Comparison of ENCODE assay signal across 7 cellular contexts in genomic region chr15:31356097-31356496, GRCh38. TPM values are rescaled to one million over a fixed set of nuclear protein-coding genes. Genes with fewer than 3 reads are reported as not detected.
DNase-seq lines count a peak whose midpoint lies in the region; ATAC-seq, FAIRE-seq and TF ChIP-seq lines count a peak whose summit lies in the region.
"Not testable (repeated sequence)": the region's sequence is repeated elsewhere in the genome, so short reads cannot be mapped to it uniquely, and the experiment has no call there.

No MANE protein-coding gene starts in this region.

- H3K27ac Mint-ChIP-seq in T-cell (peak overlapping the region; percentile 96 to 98), natural killer cell (peak overlapping the region; percentile 88 to 96)
- H3K27ac Mint-ChIP-seq in activated T-cell treated with anti-CD3 and anti-CD28 coated beads, Interleukin-2, amount 50 U/mL, for 24 hours: peak overlapping the region; percentile 98
- peak overlapping the region; percentile 88 for H3K27ac Mint-ChIP-seq in activated naive CD8-positive, alpha-beta T cell treated with anti-CD3 and anti-CD28 coated beads, Interleukin-2, amount 50 U/mL, for 24 hours

- CTCF ChIA-PET in T-cell (lab: Charles Lee): interaction anchor here in 1 of 2 donors (1.3 to 2.4 kb wide), 2 partner anchors 10 to 11 kb away, joined by 5 to 12 read pairs; no protein-coding TSS in a partner anchor

- not testable (repeated sequence) for TF ChIP-seq POLR2A in GM12892 (IDR thresholded peaks at IDR 0.05; ENCODE audit: low read depth, low read length)

- peaks cover 35% of the 10 kb centered on the region for H3K36me3 Mint-ChIP-seq in T-cell
- peaks cover 72% of the 10 kb centered on the region for H3K36me3 Mint-ChIP-seq in activated T-cell treated with anti-CD3 and anti-CD28 coated beads, Interleukin-2, amount 50 U/mL, for 24 hours (ENCODE audit: low read depth)
- H3K36me3 Mint-ChIP-seq in activated naive CD8-positive, alpha-beta T cell treated with anti-CD3 and anti-CD28 coated beads, Interleukin-2, amount 50 U/mL, for 24 hours (ENCODE audit: low read depth): peaks cover 29% of the 10 kb centered on the region
- not testable (repeated sequence) for H3K36me3 Mint-ChIP-seq in natural killer cell

- POLR2A ChIA-PET in T-cell (lab: Charles Lee): interaction anchor here in 1 of 2 donors (1.7 kb wide), 1 partner anchor 9 kb away, joined by 4 read pairs; no protein-coding TSS in a partner anchor

- intact Hi-C loops in Right ventricle myocardium inferior (cut with DNase I); natural killer cell (cut with micrococcal nuclease): not testable (repeated sequence)

- peak; percentile 14 for FAIRE-seq in GM12892 (lab: Jason Lieb, UNC)

- not testable (repeated sequence) for TF ChIP-seq CTCF in natural killer cell (IDR thresholded peaks at IDR 0.05)

- not testable (repeated sequence) for DNase-seq in GM12892 (ENCODE audit: insufficient read length); T-cell; activated T-cell treated with anti-CD3 and anti-CD28 coated beads, Interleukin-2, amount 50 U/mL, for 24 hours; activated naive CD8-positive, alpha-beta T cell treated with anti-CD3 and anti-CD28 coated beads, Interleukin-2, amount 50 U/mL, for 24 hours; natural killer cell; substantia nigra (lab: John Stamatoyannopoulos, UW)
- DNase-seq in Right ventricle myocardium inferior (ENCODE audit: missing footprints): peak; percentile 11

- not testable (repeated sequence) for H3K27me3 Mint-ChIP-seq in T-cell; activated T-cell treated with anti-CD3 and anti-CD28 coated beads, Interleukin-2, amount 50 U/mL, for 24 hours; activated naive CD8-positive, alpha-beta T cell treated with anti-CD3 and anti-CD28 coated beads, Interleukin-2, amount 50 U/mL, for 24 hours; natural killer cell (ENCODE audit: low read depth in 2 of 2)

- peak overlapping the region; percentile 99 for H3K27ac ChIP-seq in substantia nigra (ENCODE audit: low read depth, low read length, poor library complexity, severe bottlenecking)

- H3K4me3 Mint-ChIP-seq in T-cell (peak overlapping the region; percentile 79 to 94 (median 80)), natural killer cell (peak overlapping the region; percentile 88)
- peak overlapping the region; percentile 71 for H3K4me3 Mint-ChIP-seq in activated T-cell treated with anti-CD3 and anti-CD28 coated beads, Interleukin-2, amount 50 U/mL, for 24 hours
- H3K4me3 Mint-ChIP-seq in activated naive CD8-positive, alpha-beta T cell treated with anti-CD3 and anti-CD28 coated beads, Interleukin-2, amount 50 U/mL, for 24 hours: not testable (repeated sequence)

- ATAC-seq in T-cell (replicated peaks in 1 of 4); activated naive CD8-positive, alpha-beta T cell treated with anti-CD3 and anti-CD28 coated beads, Interleukin-2, amount 50 U/mL, for 24 hours; Right ventricle myocardium inferior; natural killer cell: not testable (repeated sequence)

- H3K4me1 Mint-ChIP-seq in T-cell: peaks cover 96 to 100% (median 99%) of the 10 kb centered on the region in 3 donors
- peaks cover 97% of the 10 kb centered on the region for H3K4me1 Mint-ChIP-seq in activated T-cell treated with anti-CD3 and anti-CD28 coated beads, Interleukin-2, amount 50 U/mL, for 24 hours (ENCODE audit: low read depth)
- peaks cover 100% of the 10 kb centered on the region for H3K4me1 Mint-ChIP-seq in activated naive CD8-positive, alpha-beta T cell treated with anti-CD3 and anti-CD28 coated beads, Interleukin-2, amount 50 U/mL, for 24 hours
- H3K4me1 Mint-ChIP-seq in natural killer cell: peaks cover 87 to 97% of the 10 kb centered on the region in 2 donors

- H3K9me3 Mint-ChIP-seq in T-cell; activated T-cell treated with anti-CD3 and anti-CD28 coated beads, Interleukin-2, amount 50 U/mL, for 24 hours; activated naive CD8-positive, alpha-beta T cell treated with anti-CD3 and anti-CD28 coated beads, Interleukin-2, amount 50 U/mL, for 24 hours; natural killer cell: not testable (repeated sequence)

RNA-seq across cellular contexts. Expression of gene KLF13, which starts 29.5 kb away (rescaled TPM):
- polyA plus RNA-seq in GM12892 (2012; ENCODE audit: missing spikeins): 39.1 TPM
- total RNA-seq in T-cell (100 to 1,000 TPM; 218 to 327 (median 288) TPM), Right ventricle myocardium inferior (63.4 TPM), natural killer cell (100 to 1,000 TPM; 277 to 328 (median 300) TPM)
